In the genomic region with DNA sequence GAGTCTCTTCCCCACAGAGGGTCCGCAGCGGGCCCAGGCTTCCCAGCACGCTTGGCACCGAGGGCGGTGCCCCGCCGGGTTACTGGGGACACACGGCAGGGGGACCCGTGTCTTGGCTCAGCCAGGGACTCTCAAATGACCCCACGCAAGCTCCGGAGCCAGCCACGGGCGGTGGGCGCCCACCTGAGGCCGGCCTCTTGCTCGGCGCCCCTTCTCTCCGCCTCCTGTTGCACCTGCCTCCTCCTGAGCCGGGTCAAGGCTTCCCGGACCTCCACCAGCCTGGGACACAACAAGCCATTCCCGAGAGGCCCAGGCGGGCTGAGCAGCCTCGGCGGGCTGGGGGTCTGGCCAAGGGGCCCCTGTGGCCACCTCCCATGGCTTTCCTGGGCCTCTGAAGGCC, we compare ENCODE assay signal across 37 cellular contexts. TPM values are rescaled to one million over a fixed set of nuclear protein-coding genes. Genes with fewer than 3 reads are reported as not detected.
"Had no signal": no experiment of that assay in that cellular context is flagged by ENCODE, and none has a peak within 500 bp of the region (broad histone marks: within the 10 kb centered on the region; RNA-seq: fewer than 3 reads in every experiment).

No MANE protein-coding gene starts in this region.

- H3K27me3 ChIP-seq: adrenal gland, body of pancreas, brain microvascular endothelial cell, breast epithelium had no signal

- H3K9me3 Mint-ChIP-seq: activated B cell treated with CpG ODN at 0.5 μM for 24 hours; activated CD4-positive, alpha-beta memory T cell treated with anti-CD3 and anti-CD28 coated beads for 36 hours; activated CD4-positive, alpha-beta T cell treated with anti-CD3 and anti-CD28 coated beads, Interleukin-2, amount 10 ng/mL, durations not matched to agents 24 days and 14 days; activated CD8-positive, alpha-beta T cell treated with anti-CD3 and anti-CD28 coated beads for 36 hours; activated naive CD4-positive, alpha-beta T cell treated with anti-CD3 and anti-CD28 coated beads for 36 hours; activated naive CD4-positive, alpha-beta T cell treated with anti-CD3 and anti-CD28 coated beads, Interleukin-2, amount 50 U/mL, for 72 hours; activated naive CD8-positive, alpha-beta T cell treated with anti-CD3 and anti-CD28 coated beads for 36 hours; activated T-cell treated with anti-CD3 and anti-CD28 coated beads, Interleukin-2, amount 50 U/mL, for 4 hours; activated T-cell treated with anti-CD3 and anti-CD28 coated beads, Interleukin-2, amount 50 U/mL, for 72 hours; activated T-helper 1 cell treated with anti-CD3 and anti-CD28 coated beads, Interleukin-12 subunit alpha, Interleukin-12 subunit beta, Interleukin-2, Interleukin-4 antibody, amounts not matched to agents 30 ng/mL and 10 ng/mL and 1 ng/mL, durations not matched to agents 14 hours and 24 hours and 36 hours; activated T-helper 17 cell treated with anti-CD3 and anti-CD28 coated beads, Interleukin-2, amount 50 U/mL, for 72 hours; T-helper 1 cell treated with Interleukin-12 subunit alpha and Interleukin-12 subunit beta and Interleukin-4 antibody, amounts not matched to agents 30 μg/mL and 1 μg/mL, for 36 hours; T-helper 2 cell treated with Interferon-gamma antibody and Interleukin-4, amounts not matched to agents 5 μg/mL and 100 μg/mL, for 36 hours had no signal

- H3K36me3 ChIP-seq: breast epithelium had no signal

- H3K36me3 Mint-ChIP-seq: activated CD4-positive, alpha-beta memory T cell treated with anti-CD3 and anti-CD28 coated beads for 36 hours; activated naive CD4-positive, alpha-beta T cell treated with anti-CD3 and anti-CD28 coated beads, Interleukin-2, amount 50 U/mL, for 72 hours; activated naive CD8-positive, alpha-beta T cell treated with anti-CD3 and anti-CD28 coated beads for 36 hours had no signal

- H3K4me1 ChIP-seq: adrenal gland, body of pancreas, breast epithelium had no signal

- ATAC-seq: activated CD8-positive, alpha-beta T cell treated with anti-CD3 and anti-CD28 coated beads for 36 hours; activated naive CD4-positive, alpha-beta T cell treated with anti-CD3 and anti-CD28 coated beads, Interleukin-2, amount 50 U/mL, for 72 hours; activated T-cell treated with anti-CD3 and anti-CD28 coated beads, Interleukin-2, amount 50 U/mL, for 4 hours; activated T-cell treated with anti-CD3 and anti-CD28 coated beads, Interleukin-2, amount 50 U/mL, for 72 hours; activated T-helper 17 cell treated with anti-CD3 and anti-CD28 coated beads, Interleukin-2, amount 50 U/mL, for 72 hours; body of pancreas had no signal

- H3K27ac ChIP-seq: adrenal gland, body of pancreas, brain microvascular endothelial cell, breast epithelium, VCaP had no signal

- H3K4me3 ChIP-seq: adrenal gland, body of pancreas, breast epithelium had no signal

- H3K4me3 Mint-ChIP-seq: activated B cell treated with CpG ODN at 0.5 μM for 24 hours; activated CD4-positive, alpha-beta memory T cell treated with anti-CD3 and anti-CD28 coated beads for 36 hours; activated CD4-positive, alpha-beta T cell treated with anti-CD3 and anti-CD28 coated beads, Interleukin-2, amount 10 ng/mL, durations not matched to agents 24 days and 14 days; activated CD8-positive, alpha-beta T cell treated with anti-CD3 and anti-CD28 coated beads for 36 hours; activated naive CD4-positive, alpha-beta T cell treated with anti-CD3 and anti-CD28 coated beads for 36 hours; activated naive CD8-positive, alpha-beta T cell treated with anti-CD3 and anti-CD28 coated beads for 36 hours; activated T-cell treated with anti-CD3 and anti-CD28 coated beads, Interleukin-2, amount 50 U/mL, for 4 hours; activated T-cell treated with anti-CD3 and anti-CD28 coated beads, Interleukin-2, amount 50 U/mL, for 72 hours; activated T-helper 1 cell treated with anti-CD3 and anti-CD28 coated beads, Interleukin-12 subunit alpha, Interleukin-12 subunit beta, Interleukin-2, Interleukin-4 antibody, amounts not matched to agents 30 ng/mL and 10 ng/mL and 1 ng/mL, durations not matched to agents 14 hours and 24 hours and 36 hours; activated T-helper 17 cell treated with anti-CD3 and anti-CD28 coated beads, Interleukin-2, amount 50 U/mL, for 72 hours; T-helper 1 cell treated with Interleukin-12 subunit alpha and Interleukin-12 subunit beta and Interleukin-4 antibody, amounts not matched to agents 30 μg/mL and 1 μg/mL, for 36 hours; T-helper 2 cell treated with Interferon-gamma antibody and Interleukin-4, amounts not matched to agents 5 μg/mL and 100 μg/mL, for 36 hours had no signal

- H3K27me3 Mint-ChIP-seq: activated B cell treated with CpG ODN at 0.5 μM for 24 hours; activated CD4-positive, alpha-beta memory T cell treated with anti-CD3 and anti-CD28 coated beads for 36 hours; activated CD4-positive, alpha-beta T cell treated with anti-CD3 and anti-CD28 coated beads, Interleukin-2, amount 10 ng/mL, durations not matched to agents 24 days and 14 days; activated CD8-positive, alpha-beta T cell treated with anti-CD3 and anti-CD28 coated beads for 36 hours; activated naive CD8-positive, alpha-beta T cell treated with anti-CD3 and anti-CD28 coated beads for 36 hours; activated T-helper 17 cell treated with anti-CD3 and anti-CD28 coated beads, Interleukin-2, amount 50 U/mL, for 72 hours had no signal

- H3K4me1 Mint-ChIP-seq: activated CD4-positive, alpha-beta T cell treated with anti-CD3 and anti-CD28 coated beads, Interleukin-2, amount 10 ng/mL, durations not matched to agents 24 days and 14 days; activated naive CD8-positive, alpha-beta T cell treated with anti-CD3 and anti-CD28 coated beads for 36 hours; activated T-helper 17 cell treated with anti-CD3 and anti-CD28 coated beads, Interleukin-2, amount 50 U/mL, for 72 hours had no signal

- DNase-seq: activated B cell treated with CpG ODN at 0.5 μM for 24 hours; activated CD4-positive, alpha-beta memory T cell treated with anti-CD3 and anti-CD28 coated beads for 36 hours; activated CD4-positive, alpha-beta T cell treated with anti-CD3 and anti-CD28 coated beads for 4 hours; activated CD4-positive, alpha-beta T cell treated with anti-CD3 and anti-CD28 coated beads, Interleukin-2, amount 10 ng/mL, durations not matched to agents 24 days and 14 days; activated CD4-positive, alpha-beta T cell treated with anti-CD3 and anti-CD28 coated beads, Interleukin-2, amount 50 U/mL, for 1 hour; activated CD4-positive, alpha-beta T cell treated with anti-CD3 and anti-CD28 coated beads, Interleukin-2, amount 50 U/mL, for 4 hours; activated CD4-positive, CD25-positive, alpha-beta regulatory T cell treated with anti-CD3 and anti-CD28 coated beads, Interleukin-2, amount 50 U/mL, for 72 hours; activated CD8-positive, alpha-beta memory T cell treated with anti-CD3 and anti-CD28 coated beads, Interleukin-2, amount 50 U/mL, for 4 hours; activated CD8-positive, alpha-beta T cell treated with anti-CD3 and anti-CD28 coated beads for 36 hours; activated effector memory CD4-positive, alpha-beta T cell treated with anti-CD3 and anti-CD28 coated beads, Interleukin-2, amount 50 U/mL, for 16 hours; activated gamma-delta T cell treated with Interleukin-2 at 50 U/mL for 16 hours; activated naive CD4-positive, alpha-beta T cell; activated naive CD4-positive, alpha-beta T cell treated with anti-CD3 and anti-CD28 coated beads for 36 hours; activated naive CD4-positive, alpha-beta T cell treated with anti-CD3 and anti-CD28 coated beads, Interleukin-2, amount 50 U/mL, for 16 hours; activated naive CD8-positive, alpha-beta T cell treated with anti-CD3 and anti-CD28 coated beads for 36 hours; activated T-cell treated with anti-CD3 and anti-CD28 coated beads for 4 hours; activated T-cell treated with anti-CD3 and anti-CD28 coated beads, Interleukin-2, amount 50 U/mL, for 1 hour; activated T-cell treated with anti-CD3 and anti-CD28 coated beads, Interleukin-2, amount 50 U/mL, for 4 hours; activated T-cell treated with anti-CD3 and anti-CD28 coated beads, Interleukin-2, amount 50 U/mL, for 72 hours; adrenal gland; amniotic stem cell; aorta; body of pancreas; brain microvascular endothelial cell; central memory CD4-positive, alpha-beta T cell; T-helper 2 cell; T-helper 9 cell had no signal

- H3K27ac Mint-ChIP-seq: activated B cell treated with CpG ODN at 0.5 μM for 24 hours; activated CD4-positive, alpha-beta memory T cell treated with anti-CD3 and anti-CD28 coated beads for 36 hours; activated CD4-positive, alpha-beta T cell treated with anti-CD3 and anti-CD28 coated beads, Interleukin-2, amount 10 ng/mL, durations not matched to agents 24 days and 14 days; activated CD8-positive, alpha-beta T cell treated with anti-CD3 and anti-CD28 coated beads for 36 hours; activated naive CD4-positive, alpha-beta T cell treated with anti-CD3 and anti-CD28 coated beads for 36 hours; activated naive CD4-positive, alpha-beta T cell treated with anti-CD3 and anti-CD28 coated beads, Interleukin-2, amount 50 U/mL, for 72 hours; activated naive CD8-positive, alpha-beta T cell treated with anti-CD3 and anti-CD28 coated beads for 36 hours; activated T-cell treated with anti-CD3 and anti-CD28 coated beads, Interleukin-2, amount 50 U/mL, for 72 hours; activated T-helper 1 cell treated with anti-CD3 and anti-CD28 coated beads, Interleukin-12 subunit alpha, Interleukin-12 subunit beta, Interleukin-2, Interleukin-4 antibody, amounts not matched to agents 30 ng/mL and 10 ng/mL and 1 ng/mL, durations not matched to agents 14 hours and 24 hours and 36 hours; activated T-helper 17 cell treated with anti-CD3 and anti-CD28 coated beads, Interleukin-2, amount 50 U/mL, for 72 hours; T-helper 1 cell treated with Interleukin-12 subunit alpha and Interleukin-12 subunit beta and Interleukin-4 antibody, amounts not matched to agents 30 μg/mL and 1 μg/mL, for 36 hours; T-helper 2 cell treated with Interferon-gamma antibody and Interleukin-4, amounts not matched to agents 5 μg/mL and 100 μg/mL, for 36 hours had no signal

- H3K9me3 ChIP-seq: adrenal gland, body of pancreas, breast epithelium had no signal

RNA-seq across cellular contexts. Expression of gene PERCC1, which starts 11.8 kb away (rescaled TPM):
- total RNA-seq: activated CD4-positive, alpha-beta memory T cell treated with anti-CD3 and anti-CD28 coated beads for 36 hours; activated CD4-positive, alpha-beta T cell treated with anti-CD3 and anti-CD28 coated beads, Interleukin-2, amount 10 ng/mL, durations not matched to agents 24 days and 14 days; activated T-helper 1 cell treated with anti-CD3 and anti-CD28 coated beads, Interleukin-12 subunit alpha, Interleukin-12 subunit beta, Interleukin-2, Interleukin-4 antibody, amounts not matched to agents 30 ng/mL and 10 ng/mL and 1 ng/mL, durations not matched to agents 14 hours and 24 hours and 36 hours; activated T-helper 17 cell treated with anti-CD3 and anti-CD28 coated beads, Interleukin-2, amount 50 U/mL, for 72 hours; aorta; astrocyte; body of pancreas; breast epithelium; cardiac septum; cerebellum had no signal
- polyA plus RNA-seq: adrenal gland, aorta had no signal
